17 cellular contexts compared by ENCODE assay signal in the genomic region with DNA sequence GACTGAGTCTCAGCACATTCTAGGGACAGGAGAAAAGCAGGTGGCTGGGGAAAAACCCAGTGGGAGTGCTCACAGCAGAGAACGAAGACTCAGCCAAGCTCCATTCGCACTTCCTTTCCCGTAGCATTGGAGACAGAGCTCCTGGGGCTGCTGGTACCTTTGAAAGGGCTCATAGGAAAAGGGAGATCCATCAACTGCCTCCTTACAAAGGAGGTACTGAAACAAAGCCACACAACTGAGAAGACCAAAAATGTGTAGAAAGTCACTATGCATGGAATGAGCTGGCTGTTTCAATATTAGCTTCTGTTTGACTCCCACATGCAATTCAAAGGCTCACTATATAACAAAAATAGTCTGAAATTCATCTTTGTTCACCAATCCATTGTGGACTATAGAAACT. TPM values are rescaled to one million over a fixed set of nuclear protein-coding genes. Genes with fewer than 3 reads are reported as not detected.
A peak's percentile ranks its signal among the peaks of the same experiment; 100 is the strongest.
DNase-seq lines count a peak whose midpoint lies in the region; ATAC-seq, FAIRE-seq and TF ChIP-seq lines count a peak whose summit lies in the region.
"Had no signal": no experiment of that assay in that cellular context is flagged by ENCODE, and none has a peak within 500 bp of the region (broad histone marks: within the 10 kb centered on the region; RNA-seq: fewer than 3 reads in every experiment).

No MANE protein-coding gene starts in this region.

- ATAC-seq in GM19351 (IDR thresholded peaks at IDR 0.05; ENCODE audit: unreplicated experiment) (peak; percentile 64), HG02870 (IDR thresholded peaks at IDR 0.05; ENCODE audit: unreplicated experiment) (peak; percentile 83)

- no peak for TF ChIP-seq POLR2A in GM12892 (IDR thresholded peaks at IDR 0.05; ENCODE audit: low read depth, low read length)

- peak; percentile 93 for FAIRE-seq in GM12892 (lab: Jason Lieb, UNC)

- DNase-seq in GM12892 (ENCODE audit: insufficient read length), result no peak
- peak; percentile 57 for DNase-seq in cerebellar cortex (ENCODE audit: low spot score)
- no peak for DNase-seq in NCI-H2107 (lab: John Stamatoyannopoulos, UW)
- DNase-seq in RPMI8226, result no peak
- no peak for DNase-seq in activated CD4-positive, alpha-beta T cell treated with anti-CD3 and anti-CD28 coated beads for 1 hour
- DNase-seq: activated naive CD4-positive, alpha-beta T cell treated with anti-CD3 and anti-CD28 coated beads, Interleukin-2, amount 50 U/mL, for 16 hours; effector memory CD4-positive, alpha-beta T cell; IMR-90; midbrain; NCI-H2081; NCI-H526; PC-9; retina; SK-N-SH; testis had no signal

RNA-seq across cellular contexts. Expression of a gene that starts 16.9 kb away (rescaled TPM):
- polyA plus RNA-seq in GM12892 (2012; ENCODE audit: missing spikeins), result 4.5 TPM

RNA-seq across cellular contexts. Expression of a gene that starts 45.7 kb away (rescaled TPM):
- polyA plus RNA-seq in GM12892 (2012; ENCODE audit: missing spikeins), result 0.59 TPM
- polyA plus RNA-seq: IMR-90 had no signal

RNA-seq across cellular contexts. Expression of a gene that starts 50.0 kb away (rescaled TPM):
- polyA plus RNA-seq in GM12892 (2012; ENCODE audit: missing spikeins), result 0.78 TPM
